ENCODE assay signal across 10 cellular contexts in genomic region chr11:76293189-76293631, GRCh38.
DNase-seq lines count a peak whose midpoint lies in the region; ATAC-seq and TF ChIP-seq lines count a peak whose summit lies in the region.
"Had no signal": no experiment of that assay in that cellular context is flagged by ENCODE, and none has a peak within 500 bp of the region (broad histone marks: within the 10 kb centered on the region; RNA-seq: fewer than 3 reads in every experiment).

No MANE protein-coding gene starts in this region.

- H3K9me3 ChIP-seq in CD4-positive, alpha-beta T cell (ENCODE audit: control insufficient read depth, low read length): no peaks in the 10 kb centered on the region
- H3K9me3 ChIP-seq in BE2C: no peaks in the 10 kb centered on the region

- H3K27me3 ChIP-seq in CD4-positive, alpha-beta T cell (ENCODE audit: control insufficient read depth, insufficient read depth, low read length): no peaks in the 10 kb centered on the region
- no peaks in the 10 kb centered on the region for H3K27me3 ChIP-seq in BE2C

- H3K36me3 Mint-ChIP-seq in CD4-positive, alpha-beta T cell (ENCODE audit: low read depth): no peaks in the 10 kb centered on the region

- intact Hi-C loops in CD4-positive, alpha-beta T cell (cut with DNase I, micrococcal nuclease): no loop called here

- H3K4me1 ChIP-seq in BE2C: peaks cover 18% of the 10 kb centered on the region

- ATAC-seq in CD4-positive, alpha-beta T cell (ENCODE audit: poor library complexity): no peak
- ATAC-seq in GM19023 (IDR thresholded peaks at IDR 0.05; ENCODE audit: unreplicated experiment): peak; percentile 59
- ATAC-seq in HG02885 (IDR thresholded peaks at IDR 0.05; ENCODE audit: poor library complexity, unreplicated experiment): peak; percentile 69
- no peak for ATAC-seq in GM18873 (IDR thresholded peaks at IDR 0.05; ENCODE audit: low FRiP score, unreplicated experiment)

- no peak overlapping the region for H3K4me3 Mint-ChIP-seq in CD4-positive, alpha-beta T cell

- no peak overlapping the region for H3K27ac ChIP-seq in CD4-positive, alpha-beta T cell (ENCODE audit: low read depth, low read length)

- POLR2A ChIA-PET in CD4-positive, alpha-beta T cell (lab: Charles Lee): no interaction called here

- DNase-seq in CD4-positive, alpha-beta T cell: no peak
- peak; percentile 64 to 66 for DNase-seq in activated T-cell treated with anti-CD3 and anti-CD28 coated beads, Interleukin-2, amount 50 U/mL, for 48 hours
- DNase-seq in D341Med (ENCODE audit: low spot score) (no peak), NK-92 (lab: John Stamatoyannopoulos, UW; ENCODE audit: unreplicated experiment) (no peak), BE2C (no peak)
- DNase-seq: COR-L47, NCI-H1417 treated with DMSO at 0.1 percent for 48 hours had no signal

- H3K36me3 ChIP-seq in BE2C: no peaks in the 10 kb centered on the region

- CTCF ChIA-PET in CD4-positive, alpha-beta T cell (lab: Charles Lee): interaction anchor here (0.6 kb wide), 1 partner anchor 407 kb away, joined by 3 read pairs; no protein-coding TSS in a partner anchor

- no peaks in the 10 kb centered on the region for H3K27me3 Mint-ChIP-seq in CD4-positive, alpha-beta T cell

- H3K4me1 Mint-ChIP-seq in CD4-positive, alpha-beta T cell (ENCODE audit: low read depth): peaks cover 32% of the 10 kb centered on the region

- H3K4me3 ChIP-seq in BE2C (ENCODE audit: low read depth, low read length): no peak overlapping the region

- no peak for TF ChIP-seq CTCF in CD4-positive, alpha-beta T cell (IDR thresholded peaks at IDR 0.05)
- no peak for TF ChIP-seq CTCF in BE2C (IDR thresholded peaks at IDR 0.05; ENCODE audit: low read depth, low read length)

- H3K9me3 Mint-ChIP-seq in CD4-positive, alpha-beta T cell: no peaks in the 10 kb centered on the region

- peak overlapping the region; percentile 14 for H3K27ac Mint-ChIP-seq in CD4-positive, alpha-beta T cell

Comparison
In these comparisons a context has a peak if more than half of its experiments do, and no peak if none do; other contexts are left out.
1. ATAC-seq: peak in GM19023 (single experiment) and HG02885 (single experiment); none in CD4-positive, alpha-beta T cell (single experiment) and GM18873 (single experiment).
2. DNase-seq: peak in activated T-cell treated with anti-CD3 and anti-CD28 coated beads, Interleukin-2, amount 50 U/mL, for 48 hours (2 of 2); none in CD4-positive, alpha-beta T cell (0 of 10), D341Med (single experiment), NK-92 (single experiment) and BE2C (single experiment).